21 cellular contexts compared by ENCODE assay signal in the genomic region with DNA sequence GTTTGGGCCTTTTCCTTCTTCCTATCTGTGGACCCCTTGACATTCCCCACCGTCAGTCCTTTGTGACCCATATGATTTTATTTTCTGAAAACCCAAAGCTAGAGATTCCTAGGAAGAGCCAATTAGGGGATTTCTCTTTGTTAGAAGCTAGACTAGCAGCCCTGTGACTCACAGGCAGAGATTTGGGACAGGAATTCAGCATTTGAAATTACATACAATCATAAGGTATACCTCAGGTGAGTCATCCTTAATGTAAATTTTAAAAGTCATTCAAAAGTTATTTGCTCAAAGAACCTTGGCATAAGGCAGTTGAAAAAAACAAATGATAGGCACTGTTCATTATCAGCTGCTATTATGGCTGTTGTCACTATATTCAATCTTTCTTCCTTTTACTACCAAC. TPM values are rescaled to one million over a fixed set of nuclear protein-coding genes. Genes with fewer than 3 reads are reported as not detected.
DNase-seq lines count a peak whose midpoint lies in the region; ATAC-seq and TF ChIP-seq lines count a peak whose summit lies in the region.
"Had no signal": no experiment of that assay in that cellular context is flagged by ENCODE, and none has a peak within 500 bp of the region (broad histone marks: within the 10 kb centered on the region; RNA-seq: fewer than 3 reads in every experiment).

No MANE protein-coding gene starts in this region.

- no peaks in the 10 kb centered on the region for H3K36me3 ChIP-seq in RWPE2 (ENCODE audit: low read depth)
- no peaks in the 10 kb centered on the region for H3K36me3 ChIP-seq in lower lobe of right lung

- intact Hi-C loops in lower lobe of right lung (cut with DNase I): no loop called here

- H3K27ac ChIP-seq in RWPE2 (ENCODE audit: poor library complexity, severe bottlenecking): peak overlapping the region; percentile 88
- no peak overlapping the region for H3K27ac ChIP-seq in lower lobe of right lung
- H3K27ac ChIP-seq: 22Rv1 had no signal

- DNase-seq in SIG-M5 treated with dmso at 0.1 percent for 504 hours (lab: John Stamatoyannopoulos, UW; ENCODE audit: unreplicated experiment) (peak; percentile 16), SIG-M5 (lab: John Stamatoyannopoulos, UW) (no peak), RWPE2 (ENCODE audit: low spot score) (no peak), lower lobe of right lung (no peak)
- DNase-seq in activated CD4-positive, alpha-beta T cell treated with anti-CD3 and anti-CD28 coated beads for 4 hours: no peak
- DNase-seq: CD8-positive, alpha-beta T cell; GOT3; KG1; NCI-H1048; NCI-H1436 treated with DMSO at 0.1 percent for 48 hours; NCI-H2029 treated with DMSO at 0.1 percent for 48 hours; NCI-H2171 treated with DMSO at 0.1 percent for 48 hours; NCI-H774 had no signal

- H3K9me3 ChIP-seq in RWPE2 (ENCODE audit: severe bottlenecking): no peaks in the 10 kb centered on the region
- H3K9me3 ChIP-seq in lower lobe of right lung: no peaks in the 10 kb centered on the region

- peak; percentile 86 for ATAC-seq in RWPE2 (ENCODE audit: low read depth)
- peak; percentile 46 for ATAC-seq in esophagus mucosa
- ATAC-seq in HG02571 (IDR thresholded peaks at IDR 0.05; ENCODE audit: unreplicated experiment): no peak
- ATAC-seq in GM21717 (IDR thresholded peaks at IDR 0.05; ENCODE audit: unreplicated experiment): no peak
- no peak for ATAC-seq in lower lobe of right lung
- ATAC-seq: CD8-positive, alpha-beta T cell; HepG2; Right ventricle myocardium inferior had no signal

- H3K4me3 ChIP-seq in RWPE2 (ENCODE audit: severe bottlenecking): no peak overlapping the region
- no peak overlapping the region for H3K4me3 ChIP-seq in lower lobe of right lung

- H3K27me3 ChIP-seq in RWPE2 (ENCODE audit: insufficient read depth, poor library complexity, severe bottlenecking) (no peaks in the 10 kb centered on the region), lower lobe of right lung (ENCODE audit: low read depth) (no peaks in the 10 kb centered on the region)

- H3K4me1 ChIP-seq in RWPE2 (ENCODE audit: insufficient read depth, poor library complexity, severe bottlenecking) (peaks cover 27% of the 10 kb centered on the region), lower lobe of right lung (no peaks in the 10 kb centered on the region)

- no peak for TF ChIP-seq CTCF in RWPE2 (IDR thresholded peaks at IDR 0.05; ENCODE audit: poor library complexity, severe bottlenecking)
- TF ChIP-seq CTCF in lower lobe of right lung (IDR thresholded peaks at IDR 0.05): no peak

RNA-seq across cellular contexts. Expression of gene USP26, which starts 40.6 kb away (rescaled TPM):
- not detected for total RNA-seq in esophagus mucosa
- not detected for total RNA-seq in lower lobe of right lung
- total RNA-seq: CD8-positive, alpha-beta T cell; HepG2; M059J; NCI-H460; Right ventricle myocardium inferior had no signal

Comparison
In these comparisons a context has a peak if more than half of its experiments do, and no peak if none do; other contexts are left out.
1. ATAC-seq: peak in RWPE2 (single experiment) and esophagus mucosa (single experiment); none in HG02571 (single experiment), GM21717 (single experiment) and lower lobe of right lung (0 of 2).